Comparison of ENCODE assay signal across 17 cellular contexts in the genomic region with DNA sequence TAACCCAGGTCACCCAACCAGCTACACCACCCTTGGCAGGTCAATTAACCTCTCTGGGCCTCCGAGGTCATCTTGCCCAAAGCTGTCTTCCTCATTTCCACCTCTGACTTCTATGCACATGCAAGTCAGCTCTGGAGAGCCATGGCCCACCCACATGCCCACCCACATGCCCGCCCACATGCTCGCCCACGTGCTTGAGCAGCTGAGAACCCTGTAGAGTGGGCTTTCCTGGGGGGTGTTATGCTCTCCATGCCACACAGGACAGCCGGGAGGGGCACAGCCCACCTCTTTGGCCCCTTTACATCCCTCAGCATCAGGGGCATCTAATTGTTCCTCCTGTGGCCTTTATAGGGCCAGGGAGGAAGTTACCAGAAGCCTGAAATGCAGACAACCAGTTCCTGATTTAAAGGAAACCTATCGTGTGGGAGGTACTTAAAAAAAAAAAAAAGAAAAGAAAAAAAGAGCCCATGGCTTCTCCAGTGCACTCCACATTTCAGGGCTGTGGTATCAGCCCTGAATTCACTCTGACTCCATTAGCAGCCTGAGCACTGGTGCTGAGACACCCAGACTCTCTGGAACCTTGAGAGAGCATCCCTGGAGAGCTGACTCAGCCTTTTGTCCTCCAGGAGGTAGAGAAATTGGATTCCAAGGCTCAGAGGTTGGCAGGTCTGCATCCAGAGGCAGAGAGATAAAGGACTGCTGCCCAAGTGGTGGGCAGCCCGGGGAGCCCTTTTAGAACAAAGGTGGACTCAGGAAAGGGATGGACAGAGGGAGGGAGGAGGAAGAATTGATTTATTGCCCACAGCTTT.
DNase-seq lines count a peak whose midpoint lies in the region; TF ChIP-seq lines count a peak whose summit lies in the region.
"Had no signal": no experiment of that assay in that cellular context is flagged by ENCODE, and none has a peak within 500 bp of the region (broad histone marks: within the 10 kb centered on the region; RNA-seq: fewer than 3 reads in every experiment).

No MANE protein-coding gene starts in this region.

- H3K9ac ChIP-seq in mesendoderm (ENCODE audit: low read length) = no peak overlapping the region

- no peaks in the 10 kb centered on the region for H3K36me3 Mint-ChIP-seq in CD8-positive, alpha-beta memory T cell

- no peak overlapping the region for H3K18ac ChIP-seq in mesendoderm (ENCODE audit: low read length)

- no peak overlapping the region for H2BK120ac ChIP-seq in mesendoderm (ENCODE audit: low read depth, low read length)

- no peak overlapping the region for H3K27ac ChIP-seq in mesendoderm (ENCODE audit: low read depth, low read length)
- H3K27ac ChIP-seq in CD8-positive, alpha-beta memory T cell (ENCODE audit: low read depth, low read length) = no peak overlapping the region
- no peak overlapping the region for H3K27ac ChIP-seq in RWPE1
- H3K27ac ChIP-seq: ascending aorta, Peyer's patch had no signal

- H3K79me2 ChIP-seq in mesendoderm (ENCODE audit: control insufficient read depth, insufficient read depth, low read length) = no peaks in the 10 kb centered on the region

- H3K27ac Mint-ChIP-seq in CD8-positive, alpha-beta memory T cell = no peak overlapping the region
- H3K27ac Mint-ChIP-seq: activated CD4-positive, alpha-beta T cell treated with anti-CD3 and anti-CD28 coated beads, Interleukin-2, amount 10 ng/mL, durations not matched to agents 7 days and 5 days had no signal

- no peaks in the 10 kb centered on the region for H3K79me1 ChIP-seq in mesendoderm (ENCODE audit: low read length)

- no peak overlapping the region for H3K56ac ChIP-seq in mesendoderm (ENCODE audit: low read length)

- H3K4me2 ChIP-seq in mesendoderm (ENCODE audit: low read length) = no peak overlapping the region

- CTCF ChIA-PET in CD8-positive, alpha-beta memory T cell (lab: Charles Lee) = interaction anchor here (1.4 kb wide), 1 partner anchor 304 kb away, joined by 7 read pairs; no protein-coding TSS in a partner anchor
- CTCF ChIA-PET in RWPE1 (lab: Yijun Ruan, JAX) = interaction anchor here (0.6 to 0.7 kb wide), 3 partner anchors 127 to 342 kb away, joined by 3 to 4 read pairs (median 3); no protein-coding TSS in a partner anchor

- H3K27me3 Mint-ChIP-seq in CD8-positive, alpha-beta memory T cell = peaks cover 19 to 25% of the 10 kb centered on the region in 2 donors
- H3K27me3 Mint-ChIP-seq: activated CD4-positive, alpha-beta T cell treated with anti-CD3 and anti-CD28 coated beads, Interleukin-2, amount 10 ng/mL, durations not matched to agents 7 days and 5 days had no signal

- H3K27me3 ChIP-seq in mesendoderm (ENCODE audit: insufficient read depth, low read length, poor library complexity) = no peaks in the 10 kb centered on the region
- H3K27me3 ChIP-seq in CD8-positive, alpha-beta memory T cell (ENCODE audit: insufficient read depth, low read length, poor library complexity, severe bottlenecking) = peaks cover 4% of the 10 kb centered on the region
- H3K27me3 ChIP-seq: ascending aorta, Peyer's patch had no signal

- H2AK5ac ChIP-seq in mesendoderm (ENCODE audit: low read length) = no peak overlapping the region

- no peak for TF ChIP-seq POLR2A in erythroblast (IDR thresholded peaks at IDR 0.05; ENCODE audit: low read length)

- no peak for TF ChIP-seq CTCF in RWPE1 (conservative IDR thresholded peaks at IDR 0.05; ENCODE audit: low read depth)

- no peak overlapping the region for H4K5ac ChIP-seq in mesendoderm (ENCODE audit: low read length)

- no peaks in the 10 kb centered on the region for H3K36me3 ChIP-seq in mesendoderm (ENCODE audit: control insufficient read depth, insufficient read depth, low read length)
- no peaks in the 10 kb centered on the region for H3K36me3 ChIP-seq in CD8-positive, alpha-beta memory T cell (ENCODE audit: insufficient read depth, low read length)
- H3K36me3 ChIP-seq: ascending aorta, Peyer's patch had no signal

- no peaks in the 10 kb centered on the region for H3K9me3 Mint-ChIP-seq in CD8-positive, alpha-beta memory T cell
- H3K9me3 Mint-ChIP-seq: activated CD4-positive, alpha-beta T cell treated with anti-CD3 and anti-CD28 coated beads, Interleukin-2, amount 10 ng/mL, durations not matched to agents 7 days and 5 days had no signal

- DNase-seq in NCI-H2171 treated with DMSO at 0.1 percent for 48 hours (lab: John Stamatoyannopoulos, UW) = peak; percentile 27
- DNase-seq in NCI-H2171 (lab: John Stamatoyannopoulos, UW) = no peak
- DNase-seq in GM04503 (ENCODE audit: low read depth) = peak; percentile 10
- DNase-seq in NOMO-1 treated with dmso at 0.1 percent for 144 hours (lab: John Stamatoyannopoulos, UW; ENCODE audit: unreplicated experiment) = peak; percentile 9
- peak; percentile 39 for DNase-seq in mesendoderm
- DNase-seq in erythroblast (lab: John Stamatoyannopoulos, UW) = no peak
- DNase-seq in CD8-positive, alpha-beta memory T cell = no peak
- DNase-seq in RWPE1 (ENCODE audit: low spot score) = no peak
- DNase-seq: ACHN; activated CD4-positive, alpha-beta T cell treated with anti-CD3 and anti-CD28 coated beads, Interleukin-2, amount 10 ng/mL, durations not matched to agents 7 days and 5 days; activated gamma-delta T cell; KG1; NCI-H2227 treated with DMSO at 0.1 percent for 48 hours; occipital lobe; T-helper 2 cell had no signal

- no peak overlapping the region for H2BK5ac ChIP-seq in mesendoderm (ENCODE audit: low read length)

- H3K4me1 Mint-ChIP-seq in CD8-positive, alpha-beta memory T cell = no peaks in the 10 kb centered on the region
- H3K4me1 Mint-ChIP-seq: activated CD4-positive, alpha-beta T cell treated with anti-CD3 and anti-CD28 coated beads, Interleukin-2, amount 10 ng/mL, durations not matched to agents 7 days and 5 days had no signal

- no peak overlapping the region for H2BK15ac ChIP-seq in mesendoderm (replicated peaks; ENCODE audit: low read depth)

- POLR2A ChIA-PET in CD8-positive, alpha-beta memory T cell (lab: Charles Lee) = no interaction called here
- POLR2A ChIA-PET in RWPE1 (lab: Yijun Ruan, JAX; ENCODE audit: low non-redundant PET) = interaction anchor here (0.6 kb wide), 1 partner anchor 14 kb away, joined by 3 read pairs; no protein-coding TSS in a partner anchor

- no peak overlapping the region for H3K23ac ChIP-seq in mesendoderm (ENCODE audit: low read length)

- peaks cover 2% of the 10 kb centered on the region for H3K4me1 ChIP-seq in mesendoderm (ENCODE audit: control insufficient read depth, low read depth, low read length)
- H3K4me1 ChIP-seq in CD8-positive, alpha-beta memory T cell (ENCODE audit: insufficient read depth, low read length) = no peaks in the 10 kb centered on the region
- H3K4me1 ChIP-seq: ascending aorta, Peyer's patch had no signal

- H4K8ac ChIP-seq in mesendoderm (ENCODE audit: low read depth, low read length) = no peak overlapping the region

- H3K9me3 ChIP-seq in CD8-positive, alpha-beta memory T cell (ENCODE audit: low read length) = no peaks in the 10 kb centered on the region
- H3K9me3 ChIP-seq: ascending aorta, Peyer's patch had no signal

- H3K4ac ChIP-seq in mesendoderm (ENCODE audit: low read depth, low read length) = no peak overlapping the region

- no peak overlapping the region for H3K4me3 ChIP-seq in mesendoderm (ENCODE audit: low read length)
- no peak overlapping the region for H3K4me3 ChIP-seq in CD8-positive, alpha-beta memory T cell (ENCODE audit: low read length)
- H3K4me3 ChIP-seq: ascending aorta, Peyer's patch had no signal

- WGBS in mesendoderm (ENCODE audit: extremely low coverage, insufficient coverage, low lambda C conversion rate) = no CpG with 5 or more reads among the region's 7 CpGs

- no peak overlapping the region for H3K4me3 Mint-ChIP-seq in CD8-positive, alpha-beta memory T cell
- H3K4me3 Mint-ChIP-seq: activated CD4-positive, alpha-beta T cell treated with anti-CD3 and anti-CD28 coated beads, Interleukin-2, amount 10 ng/mL, durations not matched to agents 7 days and 5 days had no signal

Comparison
In these comparisons a context has a peak if more than half of its experiments do, and no peak if none do; other contexts are left out.
1. DNase-seq: peak in NCI-H2171 treated with DMSO at 0.1 percent for 48 hours (single experiment), GM04503 (single experiment), NOMO-1 treated with dmso at 0.1 percent for 144 hours (single experiment) and mesendoderm (single experiment); none in NCI-H2171 (single experiment), erythroblast (0 of 2), CD8-positive, alpha-beta memory T cell (0 of 5) and RWPE1 (single experiment).